In the genomic region with DNA sequence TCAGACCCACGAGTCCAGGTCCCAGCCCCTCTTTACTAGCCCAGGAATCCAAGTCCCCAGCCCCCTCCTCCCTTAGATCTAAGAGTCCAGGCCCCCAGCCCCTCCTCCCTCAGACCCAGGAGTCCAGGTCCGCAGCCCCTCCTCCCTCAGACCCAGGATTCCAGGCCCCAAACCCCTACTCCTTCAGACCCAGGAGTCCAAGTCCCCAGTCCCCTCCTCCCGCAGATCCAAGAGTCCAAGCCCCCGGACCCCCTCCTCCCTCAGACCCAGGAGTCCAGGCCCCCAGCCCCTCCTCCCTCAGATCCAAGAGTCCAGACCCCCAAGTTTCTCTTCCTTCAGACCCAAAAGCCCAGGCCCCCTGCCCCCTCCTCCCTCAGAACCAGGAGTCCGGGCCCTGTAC, we compare ENCODE assay signal across 8 cellular contexts. TPM values are rescaled to one million over a fixed set of nuclear protein-coding genes. Genes with fewer than 3 reads are reported as not detected.
DNase-seq lines count a peak whose midpoint lies in the region; ATAC-seq and TF ChIP-seq lines count a peak whose summit lies in the region.

No MANE protein-coding gene starts in this region.

- H3K79me2 ChIP-seq in OCI-LY1 (ENCODE audit: insufficient read depth, low read length): no peaks in the 10 kb centered on the region

- peak overlapping the region; percentile 94 for H3K9ac ChIP-seq in OCI-LY1 (ENCODE audit: low read length)

- CTCF ChIA-PET in BJ (lab: Yijun Ruan, JAX): interaction anchor here (0.6 to 1.3 kb wide), 5 partner anchors 35 to 283 kb away, joined by 3 to 4 read pairs (median 4); no protein-coding TSS in a partner anchor

- no peak for TF ChIP-seq CTCF in BJ (IDR thresholded peaks at IDR 0.05; ENCODE audit: insufficient read depth, low read depth, low read length)
- TF ChIP-seq CTCF in OCI-LY1 (IDR thresholded peaks at IDR 0.05; ENCODE audit: low read length): no peak
- TF ChIP-seq CTCF in nephron progenitor cell (IDR thresholded peaks at IDR 0.05): no peak

- H3K27ac ChIP-seq in OCI-LY1 (ENCODE audit: low read depth, low read length, poor library complexity, severe bottlenecking): no peak overlapping the region

- H3K36me3 ChIP-seq in BJ (ENCODE audit: control insufficient read depth, insufficient read depth, low read length) (peaks cover 23% of the 10 kb centered on the region), OCI-LY1 (ENCODE audit: insufficient read depth, low read length) (peaks cover 13% of the 10 kb centered on the region)

- H3K27me3 ChIP-seq in BJ (ENCODE audit: control insufficient read depth, insufficient read depth, low read length): no peaks in the 10 kb centered on the region
- no peaks in the 10 kb centered on the region for H3K27me3 ChIP-seq in OCI-LY1 (ENCODE audit: insufficient read depth, low read length)

- peaks cover 28 to 30% of the 10 kb centered on the region in 2 donors for H3K4me1 Mint-ChIP-seq in effector memory CD8-positive, alpha-beta T cell (ENCODE audit: low read depth in 2 of 2)
- H3K4me1 Mint-ChIP-seq in nephron progenitor cell: peaks cover 70% of the 10 kb centered on the region

- H3F3A ChIP-seq in OCI-LY1 (ENCODE audit: insufficient read depth, low read length): no peaks in the 10 kb centered on the region

- POLR2A ChIA-PET in BJ (lab: Charles Lee): no interaction called here

- H3K4me3 ChIP-seq in BJ (ENCODE audit: low read depth, low read length): peak overlapping the region; percentile 57
- H3K4me3 ChIP-seq in OCI-LY1 (ENCODE audit: low read depth, low read length, poor library complexity, severe bottlenecking): peak overlapping the region; percentile 86

- H3K4me1 ChIP-seq in OCI-LY1 (ENCODE audit: insufficient read depth, low read length, severe bottlenecking): peaks cover 9% of the 10 kb centered on the region

- no peak for ATAC-seq in effector memory CD8-positive, alpha-beta T cell (replicated peaks)
- ATAC-seq in esophagus mucosa: no peak

- no peak for DNase-seq in BJ (ENCODE audit: low read depth)
- no peak for DNase-seq in effector memory CD8-positive, alpha-beta T cell
- no peak for DNase-seq in nephron progenitor cell
- no peak for DNase-seq in COLO829 (ENCODE audit: low spot score)
- no peak for DNase-seq in kidney glomerular epithelial cell (lab: John Stamatoyannopoulos, UW)
- no peak for DNase-seq in NCI-H2107 (lab: John Stamatoyannopoulos, UW)

- H3K4me3 Mint-ChIP-seq in effector memory CD8-positive, alpha-beta T cell: peak overlapping the region; percentile 86 to 89
- H3K4me3 Mint-ChIP-seq in nephron progenitor cell: peak overlapping the region; percentile 84

- H3K27ac Mint-ChIP-seq in effector memory CD8-positive, alpha-beta T cell: peak overlapping the region; percentile 92 to 97
- peak overlapping the region; percentile 54 for H3K27ac Mint-ChIP-seq in nephron progenitor cell

- H3K9me3 Mint-ChIP-seq in effector memory CD8-positive, alpha-beta T cell: no peaks in the 10 kb centered on the region
- H3K9me3 Mint-ChIP-seq in nephron progenitor cell: no peaks in the 10 kb centered on the region

- H3K4me2 ChIP-seq in OCI-LY1 (ENCODE audit: low read length): peak overlapping the region; percentile 71

- no peaks in the 10 kb centered on the region for H3K9me3 ChIP-seq in OCI-LY1 (ENCODE audit: low read length)

- no peak overlapping the region for H2AFZ ChIP-seq in OCI-LY1 (ENCODE audit: low read length)

- H3K27me3 Mint-ChIP-seq in effector memory CD8-positive, alpha-beta T cell: peaks cover 0 to 10% of the 10 kb centered on the region in 2 donors
- H3K27me3 Mint-ChIP-seq in nephron progenitor cell (ENCODE audit: low read depth, poor library complexity): peaks cover 19% of the 10 kb centered on the region

- no peaks in the 10 kb centered on the region for H4K20me1 ChIP-seq in OCI-LY1 (ENCODE audit: insufficient read depth, low read length)

- H3K9me2 ChIP-seq in OCI-LY1 (ENCODE audit: low read depth, low read length): no peaks in the 10 kb centered on the region

- peaks cover 13% of the 10 kb centered on the region for H3K36me3 Mint-ChIP-seq in effector memory CD8-positive, alpha-beta T cell (ENCODE audit: insufficient read depth)
- peaks cover 68% of the 10 kb centered on the region for H3K36me3 Mint-ChIP-seq in nephron progenitor cell (ENCODE audit: low read depth)

RNA-seq across cellular contexts. Expression of a gene that starts 11.5 kb away (rescaled TPM):
- 6.4 and 8.5 TPM in 2 replicates for polyA plus RNA-seq in BJ (2011; rRNA removed)
- 3.1 and 3.7 TPM in 2 replicates for polyA minus RNA-seq in BJ (2011; rRNA and poly(A)+ RNA removed)
- 3.0 TPM for total RNA-seq in esophagus mucosa

RNA-seq across cellular contexts. Expression of a gene that starts 19.2 kb away (rescaled TPM):
- not detected in 2 replicates for polyA plus RNA-seq in BJ (2011; rRNA removed)
- not detected in 2 replicates for polyA minus RNA-seq in BJ (2011; rRNA and poly(A)+ RNA removed)
- not detected for total RNA-seq in esophagus mucosa

RNA-seq across cellular contexts. Expression of a gene that starts 47.1 kb away (rescaled TPM):
- polyA plus RNA-seq in BJ (2011; rRNA removed): not detected in 2 replicates
- not detected in 2 replicates for polyA minus RNA-seq in BJ (2011; rRNA and poly(A)+ RNA removed)
- 1.2 TPM for total RNA-seq in esophagus mucosa

RNA-seq across cellular contexts. Expression of a gene that starts 56.4 kb away (rescaled TPM):
- not detected in 2 replicates for polyA plus RNA-seq in BJ (2011; rRNA removed)
- not detected in 2 replicates for polyA minus RNA-seq in BJ (2011; rRNA and poly(A)+ RNA removed)
- total RNA-seq in esophagus mucosa: 0.36 TPM

RNA-seq across cellular contexts. Expression of a gene that starts 58.0 kb away (rescaled TPM):
- polyA plus RNA-seq in BJ (2011; rRNA removed): not detected in 2 replicates
- polyA minus RNA-seq in BJ (2011; rRNA and poly(A)+ RNA removed): not detected in 2 replicates
- 0.80 TPM for total RNA-seq in esophagus mucosa
